In the genomic region with DNA sequence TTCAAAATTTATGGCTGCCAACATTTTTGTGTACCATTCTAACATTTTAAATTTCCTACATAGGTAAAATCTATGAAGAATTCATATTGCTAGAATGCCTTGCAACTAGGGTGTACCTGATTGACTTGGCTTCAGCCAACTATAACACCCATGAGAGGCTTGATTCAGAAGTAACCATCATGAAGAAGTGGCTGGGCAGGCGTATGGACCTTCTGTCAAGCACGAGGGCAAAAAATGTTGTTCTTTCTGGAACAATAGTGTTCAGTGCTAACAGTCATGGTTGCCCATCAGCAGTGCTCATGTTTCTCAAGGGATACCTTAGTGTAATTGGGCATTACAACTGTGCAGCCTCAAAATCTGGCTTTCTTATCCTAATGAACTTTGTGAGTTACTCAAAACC, we compare ENCODE assay signal across 18 cellular contexts. TPM values are rescaled to one million over a fixed set of nuclear protein-coding genes. Genes with fewer than 3 reads are reported as not detected.
"Had no signal": no experiment of that assay in that cellular context is flagged by ENCODE, and none has a peak within 500 bp of the region (broad histone marks: within the 10 kb centered on the region; RNA-seq: fewer than 3 reads in every experiment).

No MANE protein-coding gene starts in this region.

- ATAC-seq: activated CD8-positive, alpha-beta memory T cell treated with anti-CD3 and anti-CD28 coated beads, Interleukin-2, amount 10 ng/mL, durations not matched to agents 7 days and 5 days; activated T-helper 17 cell treated with anti-CD3 and anti-CD28 coated beads, Interleukin-2, amount 50 U/mL, for 72 hours; heart right ventricle had no signal

- H3K4me3 ChIP-seq: cardiac muscle cell, esophagus muscularis mucosa, heart right ventricle, right atrium auricular region, transverse colon had no signal

- H3K27me3 ChIP-seq: cardiac muscle cell, esophagus muscularis mucosa, right atrium auricular region, transverse colon had no signal

- H3K9me3 ChIP-seq: esophagus muscularis mucosa, heart right ventricle, right atrium auricular region, transverse colon had no signal

- H3K27ac ChIP-seq: cardiac muscle cell, esophagus muscularis mucosa, heart right ventricle, right atrium auricular region, transverse colon had no signal

- H3K4me1 ChIP-seq: esophagus muscularis mucosa, heart right ventricle, right atrium auricular region, transverse colon had no signal

- DNase-seq: activated B cell treated with CpG ODN at 0.5 μM for 24 hours; activated CD4-positive, alpha-beta memory T cell treated with anti-CD3 and anti-CD28 coated beads, Interleukin-2, amount 10 ng/mL, durations not matched to agents 7 days and 5 days; activated CD4-positive, alpha-beta T cell treated with anti-CD3 and anti-CD28 coated beads for 48 hours; activated CD8-positive, alpha-beta memory T cell treated with anti-CD3 and anti-CD28 coated beads, Interleukin-2, amount 10 ng/mL, durations not matched to agents 7 days and 5 days; activated naive CD4-positive, alpha-beta T cell; activated naive CD8-positive, alpha-beta T cell treated with anti-CD3 and anti-CD28 coated beads, Interleukin-2, amount 10 ng/mL, durations not matched to agents 7 days and 5 days; activated T-cell treated with anti-CD3 and anti-CD28 coated beads, Interleukin-2, amount 50 U/mL, for 1 hour; amygdala; effector CD8-positive, alpha-beta T cell; heart right ventricle; occipital lobe; T-helper 9 cell; transverse colon had no signal

- H3K36me3 ChIP-seq: cardiac muscle cell, esophagus muscularis mucosa, heart right ventricle, right atrium auricular region, transverse colon had no signal

RNA-seq across cellular contexts. Expression of gene ID4, which starts 42.9 kb away (rescaled TPM):
- total RNA-seq: activated B cell treated with CpG ODN at 0.5 μM for 24 hours; activated CD4-positive, alpha-beta memory T cell treated with anti-CD3 and anti-CD28 coated beads, Interleukin-2, amount 10 ng/mL, durations not matched to agents 7 days and 5 days; activated CD8-positive, alpha-beta memory T cell treated with anti-CD3 and anti-CD28 coated beads, Interleukin-2, amount 10 ng/mL, durations not matched to agents 7 days and 5 days; activated naive CD8-positive, alpha-beta T cell treated with anti-CD3 and anti-CD28 coated beads, Interleukin-2, amount 10 ng/mL, durations not matched to agents 7 days and 5 days; activated T-helper 17 cell treated with anti-CD3 and anti-CD28 coated beads, Interleukin-2, amount 50 U/mL, for 72 hours; mononuclear cell had no signal
